9 cellular contexts compared by ENCODE assay signal in the genomic region with DNA sequence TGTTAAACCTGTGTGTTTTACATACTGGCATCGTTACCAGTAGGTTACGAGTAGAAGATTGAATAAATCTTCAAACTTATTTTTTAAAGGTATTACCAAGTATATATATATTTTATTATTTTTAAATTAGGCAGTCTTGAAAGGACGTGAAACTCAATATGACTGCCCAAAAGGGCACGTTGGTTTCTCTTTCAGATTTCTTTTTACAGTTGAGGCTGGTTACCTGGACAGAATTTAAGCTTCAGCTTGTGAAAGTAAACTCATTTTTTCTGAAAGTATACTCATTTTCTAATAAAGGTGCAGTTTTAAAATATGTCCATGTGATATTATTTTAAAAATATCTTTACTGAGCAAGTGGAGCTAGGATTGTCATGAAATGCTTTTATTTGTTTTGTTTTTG. TPM values are rescaled to one million over a fixed set of nuclear protein-coding genes. Genes with fewer than 3 reads are reported as not detected.
A peak's percentile ranks its signal among the peaks of the same experiment; 100 is the strongest.
DNase-seq lines count a peak whose midpoint lies in the region; ATAC-seq and TF ChIP-seq lines count a peak whose summit lies in the region.
"Had no signal": no experiment of that assay in that cellular context is flagged by ENCODE, and none has a peak within 500 bp of the region (broad histone marks: within the 10 kb centered on the region; RNA-seq: fewer than 3 reads in every experiment).

No MANE protein-coding gene starts in this region.

- intact Hi-C loops in left colon (cut with DNase I, micrococcal nuclease), result loop anchor here in 1 of 2 donors (10.0 kb wide), 1 partner anchor 501 kb away; no protein-coding TSS in a partner anchor

- peak overlapping the region; percentile 95 for H3K4me2 ChIP-seq in BLaER1

- no peak for TF ChIP-seq CTCF in nephron (IDR thresholded peaks at IDR 0.05; ENCODE audit: unreplicated experiment in 3 of 3)

- H3K27me3 ChIP-seq in BLaER1, result no peaks in the 10 kb centered on the region

- peak; percentile 36 for DNase-seq in NAMALWA (ENCODE audit: low spot score)
- peak; percentile 17 for DNase-seq in dermis blood vessel endothelial cell
- no peak for DNase-seq in NCI-H2107 treated with DMSO at 0.1 percent for 48 hours (lab: John Stamatoyannopoulos, UW; ENCODE audit: unreplicated experiment)
- DNase-seq in left colon, result no peak
- no peak for DNase-seq in DMS114 treated with DMSO at 0.1 percent for 48 hours (lab: John Stamatoyannopoulos, UW; ENCODE audit: unreplicated experiment)
- DNase-seq: NCI-H748 treated with DMSO at 0.1 percent for 48 hours had no signal

- peaks cover 9% of the 10 kb centered on the region for H3K36me3 Mint-ChIP-seq in nephron (ENCODE audit: low read depth)

- peaks cover 15% of the 10 kb centered on the region for H3K4me1 Mint-ChIP-seq in nephron

- H3K9me3 Mint-ChIP-seq in nephron, result no peaks in the 10 kb centered on the region

- peak overlapping the region; percentile 90 for H3K9ac ChIP-seq in BLaER1

- ATAC-seq in left colon, result no peak
- no peak for ATAC-seq in HG03520 (IDR thresholded peaks at IDR 0.05; ENCODE audit: unreplicated experiment)

- H3K4me3 Mint-ChIP-seq in nephron, result peak overlapping the region; percentile 88 to 96 (median 96)

- H3K27me3 Mint-ChIP-seq in nephron (ENCODE audit: low read depth), result peaks cover 3% of the 10 kb centered on the region

- H4K20me1 ChIP-seq in BLaER1, result peaks cover 59% of the 10 kb centered on the region

- H3K4me1 ChIP-seq in BLaER1, result peaks cover 42% of the 10 kb centered on the region

- H3K27ac Mint-ChIP-seq in nephron, result peak overlapping the region; percentile 88 to 91 (median 91)

- peaks cover 26% of the 10 kb centered on the region for H3K36me3 ChIP-seq in BLaER1

- H3K9me3 ChIP-seq in BLaER1, result no peaks in the 10 kb centered on the region

- H3K4me3 ChIP-seq in BLaER1, result peak overlapping the region; percentile 81

- H3K27ac ChIP-seq in BLaER1, result peak overlapping the region; percentile 96

RNA-seq across cellular contexts. Expression of gene FBXO7, which starts 1.7 kb away (rescaled TPM):
- total RNA-seq in dermis blood vessel endothelial cell (62.5 and 84.4 TPM in 2 replicates), left colon (10 to 100 TPM; 66.9 to 84.2 TPM)

RNA-seq across cellular contexts. Expression of gene BPIFC, which starts 12.0 kb away (rescaled TPM):
- not detected in 2 replicates for total RNA-seq in dermis blood vessel endothelial cell
- total RNA-seq in left colon, result not detected

Comparison
In these comparisons a context has a peak if more than half of its experiments do, and no peak if none do; other contexts are left out.
1. DNase-seq: peak in NAMALWA (single experiment) and dermis blood vessel endothelial cell (single experiment); none in NCI-H2107 treated with DMSO at 0.1 percent for 48 hours (single experiment), left colon (0 of 2) and DMS114 treated with DMSO at 0.1 percent for 48 hours (single experiment).